In genomic region chr12:2341051-2341751, GRCh38 we compare ENCODE assay signal across 15 cellular contexts.
A peak's percentile ranks its signal among the peaks of the same experiment; 100 is the strongest.
DNase-seq lines count a peak whose midpoint lies in the region; ATAC-seq, FAIRE-seq and TF ChIP-seq lines count a peak whose summit lies in the region.
"Had no signal": no experiment of that assay in that cellular context is flagged by ENCODE, and none has a peak within 500 bp of the region (broad histone marks: within the 10 kb centered on the region; RNA-seq: fewer than 3 reads in every experiment).

No MANE protein-coding gene starts in this region.

- H3K56ac ChIP-seq in H1 (replicated peaks; ENCODE audit: insufficient read length, low read depth, low read length), result no peak overlapping the region

- H2BK15ac ChIP-seq in H1 (ENCODE audit: low read length), result peak overlapping the region; percentile 0; the same call in 1 of the 2 replicates

- H2BK5ac ChIP-seq in H1 (ENCODE audit: low read depth, low read length), result peak overlapping the region; percentile 28; the same call in 1 of the 2 replicates

- intact Hi-C loops in tibial artery (cut with DNase I; ENCODE audit: low total_unique reads), result no loop called here

- no peak overlapping the region for H3K4ac ChIP-seq in H1 (replicated peaks; ENCODE audit: insufficient read length, low read depth, low read length)

- H2BK12ac ChIP-seq in H1 (ENCODE audit: low read depth, low read length), result no peak overlapping the region; the same call in 1 of the 2 replicates

- H3K23ac ChIP-seq in H1 (ENCODE audit: insufficient read length), result no peak overlapping the region

- no peaks in the 10 kb centered on the region for H4K20me1 ChIP-seq in H1 (replicated peaks in 1 of 2; ENCODE audit: control insufficient read depth in 1 of 2, insufficient read depth in 2 of 2, low read length in 2 of 2)

- H3K9ac ChIP-seq in H1 (replicated peaks in 1 of 4; ENCODE audit: extremely low read depth in 1 of 4, low read depth in 3 of 4, low read length in 3 of 4), result no peak overlapping the region

- no peaks in the 10 kb centered on the region for H3K79me2 ChIP-seq in H1 (ENCODE audit: control insufficient read depth in 1 of 2, insufficient read depth in 2 of 2, low read length in 2 of 2)

- TF ChIP-seq CTCF in H1 (IDR thresholded peaks at IDR 0.05; ENCODE audit: control extremely low read depth in 1 of 3, insufficient read depth in 1 of 3, low read depth in 1 of 3, low read length in 3 of 3) (no peak), neutrophil (IDR thresholded peaks at IDR 0.05) (no peak), tibial artery (IDR thresholded peaks at IDR 0.05) (no peak)

- no peak for TF ChIP-seq EP300 in H1 (IDR thresholded peaks at IDR 0.05; ENCODE audit: borderline replicate concordance in 1 of 2, low read depth in 2 of 2, low read length in 2 of 2)

- CTCF ChIA-PET in H1 (lab: Charles Lee; ENCODE audit: partially characterized antibody), result interaction anchor here (0.7 to 1.1 kb wide), 3 partner anchors 15 to 21 kb away, joined by 3 to 4 read pairs (median 3); no protein-coding TSS in a partner anchor

- no peak overlapping the region for H4K91ac ChIP-seq in H1 (replicated peaks; ENCODE audit: insufficient read length, low read length)

- peak; percentile 29 for DNase-seq in M059J (ENCODE audit: low read depth)
- DNase-seq in H1 (ENCODE audit: low read depth in 1 of 2, low spot score in 2 of 2), result no peak
- DNase-seq in tibial artery, result no peak
- no peak for DNase-seq in stimulated activated CD4-positive, alpha-beta T cell treated with anti-CD3 and anti-CD28 coated beads, Interleukin-4, amount 100 ng/mL, for 24 hours
- no peak for DNase-seq in AG08396 (ENCODE audit: low spot score)
- no peak for DNase-seq in NCI-H2029 treated with DMSO at 0.1 percent for 48 hours (lab: John Stamatoyannopoulos, UW)
- DNase-seq: activated CD8-positive, alpha-beta T cell treated with anti-CD3 and anti-CD28 coated beads, Interleukin-2, amount 10 ng/mL, durations not matched to agents 7 days and 5 days; colonic mucosa; MM.1S; pancreas had no signal

- H2BK20ac ChIP-seq in H1 (ENCODE audit: low read length), result no peak overlapping the region

- POLR2A ChIA-PET in H1 (lab: Charles Lee; ENCODE audit: partially characterized antibody), result interaction anchor here (0.7 kb wide), 1 partner anchor 214 kb away, joined by 3 read pairs; no protein-coding TSS in a partner anchor

- H3K4me3 ChIP-seq in H1 (ENCODE audit: extremely low read depth in 1 of 4, insufficient read depth in 2 of 4, low read depth in 3 of 4, low read length in 4 of 4) (no peak overlapping the region), neutrophil (ENCODE audit: low read depth in 1 of 2, low read length in 1 of 2) (no peak overlapping the region), tibial artery (no peak overlapping the region)
- H3K4me3 ChIP-seq: colonic mucosa, GM23338, pancreas, suprapubic skin had no signal

- H3K9me3 ChIP-seq in H1 (ENCODE audit: insufficient read depth in 2 of 2, low read depth in 1 of 2, low read length in 1 of 2), result no peaks in the 10 kb centered on the region
- H3K9me3 ChIP-seq in neutrophil, result no peaks in the 10 kb centered on the region
- no peaks in the 10 kb centered on the region for H3K9me3 ChIP-seq in tibial artery
- H3K9me3 ChIP-seq: colonic mucosa, pancreas, suprapubic skin had no signal

- no peak overlapping the region for H3K27ac ChIP-seq in H1 (ENCODE audit: low read depth, low read length)
- H3K27ac ChIP-seq in neutrophil, result peak overlapping the region; percentile 70
- peak overlapping the region; percentile 53 to 63 for H3K27ac ChIP-seq in tibial artery
- H3K27ac ChIP-seq: colonic mucosa, pancreas, suprapubic skin had no signal

- no peak for TF ChIP-seq RAD21 in H1 (IDR thresholded peaks at IDR 0.05 in 1 of 2, conservative IDR thresholded peaks at IDR 0.05 in 1 of 2; ENCODE audit: low read depth in 2 of 2, low read length in 2 of 2)

- no peak overlapping the region for H3K14ac ChIP-seq in H1 (ENCODE audit: insufficient read length)

- TF ChIP-seq POLR2A in H1 (IDR thresholded peaks at IDR 0.05; ENCODE audit: control extremely low read depth in 1 of 2, low read depth in 2 of 2, low read length in 2 of 2), result no peak

- no peak for FAIRE-seq in H1 (lab: Jason Lieb, UNC)
- FAIRE-seq: islet of Langerhans, pancreas had no signal

- H3K36me3 ChIP-seq in H1 (ENCODE audit: control insufficient read depth in 2 of 4, insufficient read depth in 4 of 4, low read length in 3 of 4) (no peaks in the 10 kb centered on the region), neutrophil (no peaks in the 10 kb centered on the region), tibial artery (no peaks in the 10 kb centered on the region)
- H3K36me3 ChIP-seq: colonic mucosa, pancreas, suprapubic skin had no signal

- no peak overlapping the region for H3K4me2 ChIP-seq in H1 (ENCODE audit: insufficient read depth in 1 of 2, low read depth in 2 of 2, low read length in 2 of 2)
- H3K4me2 ChIP-seq: GM23338 had no signal

- H3K4me1 ChIP-seq in H1 (replicated peaks in 1 of 4; ENCODE audit: control insufficient read depth in 3 of 4, insufficient read depth in 4 of 4, low read length in 3 of 4) (peaks cover 3 to 12% (median 9%) of the 10 kb centered on the region in 4 experiments), neutrophil (ENCODE audit: control insufficient read depth in 1 of 2, insufficient read depth in 1 of 2, low read depth in 1 of 2, low read length in 1 of 2) (peaks cover 77 to 81% of the 10 kb centered on the region in 2 experiments), tibial artery (peaks cover 0 to 99% (median 71%) of the 10 kb centered on the region in 4 donors)
- H3K4me1 ChIP-seq: colonic mucosa, pancreas had no signal

- peak overlapping the region; percentile 82; the same call in 1 of the 2 replicates for H4K8ac ChIP-seq in H1 (ENCODE audit: extremely low read depth, insufficient read depth, low read length)

- no peaks in the 10 kb centered on the region for H3K23me2 ChIP-seq in H1 (ENCODE audit: low read depth, low read length)

- no peak for ATAC-seq in GM21619 (IDR thresholded peaks at IDR 0.05; ENCODE audit: unreplicated experiment)
- ATAC-seq: activated CD8-positive, alpha-beta T cell treated with anti-CD3 and anti-CD28 coated beads, Interleukin-2, amount 10 ng/mL, durations not matched to agents 7 days and 5 days; GM23338 had no signal

- H3K27me3 ChIP-seq in H1 (replicated peaks in 1 of 4; ENCODE audit: control insufficient read depth in 3 of 4, extremely low read depth in 1 of 4, insufficient read depth in 3 of 4, low read length in 3 of 4), result no peaks in the 10 kb centered on the region
- no peaks in the 10 kb centered on the region for H3K27me3 ChIP-seq in neutrophil
- no peaks in the 10 kb centered on the region for H3K27me3 ChIP-seq in tibial artery
- H3K27me3 ChIP-seq: colonic mucosa, pancreas, suprapubic skin had no signal

- 91% methylated on average over 15 of the region's 15 CpGs; no CpG with 5 or more reads in 1 of the 2 experiments for WGBS in H1 (ENCODE audit: extremely low coverage in 1 of 2, insufficient coverage in 1 of 2, insufficient read length in 1 of 2, insufficient replicate concordance in 2 of 2, low coverage in 1 of 2, low lambda C conversion rate in 2 of 2, missing lambda C conversion rate in 1 of 2), 2 experiments

- no peak overlapping the region for H3K18ac ChIP-seq in H1 (ENCODE audit: extremely low read depth, low read length)

- H3K79me1 ChIP-seq in H1 (ENCODE audit: low read depth, low read length), result no peaks in the 10 kb centered on the region

- no peak overlapping the region for H2AK5ac ChIP-seq in H1 (ENCODE audit: low read depth, low read length)

- no peak overlapping the region for H4K5ac ChIP-seq in H1 (ENCODE audit: insufficient read length, low read depth, low read length)

- H2AFZ ChIP-seq in H1 (ENCODE audit: low read length), result no peak overlapping the region
- H2AFZ ChIP-seq: GM23338 had no signal

- no peak overlapping the region for H2BK120ac ChIP-seq in H1 (replicated peaks; ENCODE audit: low read depth, low read length)

TF ChIP-seq in H1, 55 proteins besides CTCF, POLR2A, EP300 and RAD21:
- TF ChIP-seq USF2 (IDR thresholded peaks at IDR 0.05; ENCODE audit: low read length), result no peak
- TF ChIP-seq SAP30 (IDR thresholded peaks at IDR 0.05; ENCODE audit: insufficient read depth, insufficient replicate concordance, low read length), result no peak
